Comparison of ENCODE assay signal across 21 cellular contexts in genomic region chr5:142482207-142482606, GRCh38.
A peak's percentile ranks its signal among the peaks of the same experiment; 100 is the strongest.
DNase-seq lines count a peak whose midpoint lies in the region; ATAC-seq, FAIRE-seq and TF ChIP-seq lines count a peak whose summit lies in the region.
"Had no signal": no experiment of that assay in that cellular context is flagged by ENCODE, and none has a peak within 500 bp of the region (broad histone marks: within the 10 kb centered on the region; RNA-seq: fewer than 3 reads in every experiment).

No MANE protein-coding gene starts in this region.

- H3K27me3 ChIP-seq in H1 (replicated peaks in 1 of 4; ENCODE audit: control insufficient read depth in 3 of 4, extremely low read depth in 1 of 4, insufficient read depth in 3 of 4, low read length in 3 of 4) (no peaks in the 10 kb centered on the region), liver (ENCODE audit: control insufficient read depth in 4 of 4, insufficient read depth in 4 of 4, low read length in 3 of 4) (no peaks in the 10 kb centered on the region), suprapubic skin (no peaks in the 10 kb centered on the region)
- H3K27me3 ChIP-seq: BLaER1 had no signal

- H3K36me3 ChIP-seq in H1 (ENCODE audit: control insufficient read depth in 2 of 4, insufficient read depth in 4 of 4, low read length in 3 of 4) (no peaks in the 10 kb centered on the region; a peak in 2 of 8 replicates), liver (ENCODE audit: control insufficient read depth in 4 of 4, insufficient read depth in 3 of 4, low read depth in 1 of 4, low read length in 3 of 4) (no peaks in the 10 kb centered on the region), suprapubic skin (no peaks in the 10 kb centered on the region)
- H3K36me3 ChIP-seq: BLaER1, HAP-1 had no signal

- peaks cover 9 to 11% of the 10 kb centered on the region in 2 experiments; a peak in 3 of 4 replicates for H3K9me3 ChIP-seq in H1 (ENCODE audit: insufficient read depth in 2 of 2, low read depth in 1 of 2, low read length in 1 of 2)
- peaks cover 0 to 5% (median 3%) of the 10 kb centered on the region in 4 donors for H3K9me3 ChIP-seq in liver (ENCODE audit: control insufficient read depth in 4 of 4, low read length in 3 of 4)
- peaks cover 5% of the 10 kb centered on the region for H3K9me3 ChIP-seq in suprapubic skin
- H3K9me3 ChIP-seq: HAP-1 had no signal

- H3K27me3 Mint-ChIP-seq in neural crest cell (ENCODE audit: low read depth) = no peaks in the 10 kb centered on the region
- H3K27me3 Mint-ChIP-seq in stimulated activated memory B cell treated with anti-CD40 and anti-IgM and Interleukin-4, amounts not matched to agents 10 μg/mL and 1 μg/mL and 100 μg/mL, for 72 hours = peaks cover 34% of the 10 kb centered on the region

- DNase-seq in H1 (ENCODE audit: low read depth in 1 of 2, low spot score in 2 of 2) (no peak), neural crest cell (ENCODE audit: low read depth, low spot score) (no peak), suprapubic skin (ENCODE audit: low spot score in 2 of 2) (no peak)
- DNase-seq: Caco-2; CD4-positive, CD25-positive, alpha-beta regulatory T cell; CD8-positive, alpha-beta T cell; DMS153; DND-41; HFFc6 had no signal

- no peak overlapping the region for H4K5ac ChIP-seq in H1 (ENCODE audit: insufficient read length, low read depth, low read length)

- H4K91ac ChIP-seq in H1 (replicated peaks; ENCODE audit: insufficient read length, low read length) = no peak overlapping the region

- H3K4me1 Mint-ChIP-seq in neural crest cell = peaks cover 23% of the 10 kb centered on the region
- H3K4me1 Mint-ChIP-seq in stimulated activated memory B cell treated with anti-CD40 and anti-IgM and Interleukin-4, amounts not matched to agents 10 μg/mL and 1 μg/mL and 100 μg/mL, for 72 hours = no peaks in the 10 kb centered on the region
- H3K4me1 Mint-ChIP-seq: B cell; CD4-positive, CD25-positive, alpha-beta regulatory T cell; GM23338 had no signal

- H3K27ac ChIP-seq in H1 (ENCODE audit: low read depth, low read length) = no peak overlapping the region
- H3K27ac ChIP-seq in liver (ENCODE audit: low read depth in 1 of 2, low read length in 2 of 2) = peak overlapping the region; percentile 19 to 67
- no peak overlapping the region for H3K27ac ChIP-seq in suprapubic skin
- H3K27ac ChIP-seq: BLaER1, C4-2B had no signal

- POLR2A ChIA-PET in H1 (lab: Charles Lee; ENCODE audit: partially characterized antibody) = no interaction called here

- H3K23me2 ChIP-seq in H1 (ENCODE audit: low read depth, low read length) = no peaks in the 10 kb centered on the region

- H2AFZ ChIP-seq in H1 (ENCODE audit: low read length) = no peak overlapping the region
- H2AFZ ChIP-seq: GM23338 had no signal

- H3K9ac ChIP-seq in H1 (replicated peaks in 1 of 4; ENCODE audit: extremely low read depth in 1 of 4, low read depth in 3 of 4, low read length in 3 of 4) = no peak overlapping the region
- H3K9ac ChIP-seq in liver (ENCODE audit: low read depth in 1 of 2, low read length in 2 of 2) = no peak overlapping the region
- H3K9ac ChIP-seq: BLaER1 had no signal

- TF ChIP-seq RAD21 in H1 (IDR thresholded peaks at IDR 0.05 in 1 of 2, conservative IDR thresholded peaks at IDR 0.05 in 1 of 2; ENCODE audit: low read depth in 2 of 2, low read length in 2 of 2) (no peak), liver (IDR thresholded peaks at IDR 0.05) (peak; percentile 77 to 85)

- H2AK5ac ChIP-seq in H1 (ENCODE audit: low read depth, low read length) = no peak overlapping the region

- peaks cover 19% of the 10 kb centered on the region for H3K9me3 Mint-ChIP-seq in neural crest cell
- H3K9me3 Mint-ChIP-seq in stimulated activated memory B cell treated with anti-CD40 and anti-IgM and Interleukin-4, amounts not matched to agents 10 μg/mL and 1 μg/mL and 100 μg/mL, for 72 hours = peaks cover 18% of the 10 kb centered on the region

- TF ChIP-seq EP300 in H1 (IDR thresholded peaks at IDR 0.05; ENCODE audit: borderline replicate concordance in 1 of 2, low read depth in 2 of 2, low read length in 2 of 2) = no peak
- no peak for TF ChIP-seq EP300 in suprapubic skin (IDR thresholded peaks at IDR 0.05)

- no peak overlapping the region for H3K4me3 Mint-ChIP-seq in neural crest cell
- no peak overlapping the region for H3K4me3 Mint-ChIP-seq in stimulated activated memory B cell treated with anti-CD40 and anti-IgM and Interleukin-4, amounts not matched to agents 10 μg/mL and 1 μg/mL and 100 μg/mL, for 72 hours
- H3K4me3 Mint-ChIP-seq: B cell; CD4-positive, CD25-positive, alpha-beta regulatory T cell; CD8-positive, alpha-beta T cell; GM23338; HFFc6 had no signal

- H3K27ac Mint-ChIP-seq in neural crest cell (ENCODE audit: unreplicated experiment) = peak overlapping the region; percentile 8
- no peak overlapping the region for H3K27ac Mint-ChIP-seq in stimulated activated memory B cell treated with anti-CD40 and anti-IgM and Interleukin-4, amounts not matched to agents 10 μg/mL and 1 μg/mL and 100 μg/mL, for 72 hours
- H3K27ac Mint-ChIP-seq: B cell; CD4-positive, CD25-positive, alpha-beta regulatory T cell; CD8-positive, alpha-beta T cell; GM23338; HFFc6 had no signal

- no peak overlapping the region for H3K4me2 ChIP-seq in H1 (ENCODE audit: insufficient read depth in 1 of 2, low read depth in 2 of 2, low read length in 2 of 2)
- H3K4me2 ChIP-seq: BLaER1, GM23338 had no signal

- H3K4me3 ChIP-seq in H1 (ENCODE audit: extremely low read depth in 1 of 4, insufficient read depth in 2 of 4, low read depth in 3 of 4, low read length in 4 of 4) (no peak overlapping the region), liver (ENCODE audit: low read depth in 1 of 3, low read length in 3 of 3) (no peak overlapping the region), suprapubic skin (no peak overlapping the region)
- H3K4me3 ChIP-seq: BLaER1, GM23338, HAP-1 had no signal

- no peaks in the 10 kb centered on the region for H3K79me2 ChIP-seq in H1 (ENCODE audit: control insufficient read depth in 1 of 2, insufficient read depth in 2 of 2, low read length in 2 of 2)

- no peak overlapping the region for H2BK12ac ChIP-seq in H1 (ENCODE audit: low read depth, low read length)

- no peak overlapping the region for H3K23ac ChIP-seq in H1 (ENCODE audit: insufficient read length)

- no peak overlapping the region for H3K18ac ChIP-seq in H1 (ENCODE audit: extremely low read depth, low read length)

- H2BK20ac ChIP-seq in H1 (ENCODE audit: low read length) = no peak overlapping the region

- CTCF ChIA-PET in H1 (lab: Charles Lee; ENCODE audit: partially characterized antibody) = interaction anchor here (0.6 to 1.1 kb wide), 4 partner anchors 38 to 815 kb away, joined by 3 read pairs; no protein-coding TSS in a partner anchor

- 91% methylated on average over 2 of the region's 2 CpGs; no CpG with 5 or more reads in 1 of the 2 experiments for WGBS in H1 (ENCODE audit: extremely low coverage in 1 of 2, insufficient coverage in 1 of 2, insufficient read length in 1 of 2, insufficient replicate concordance in 2 of 2, low coverage in 1 of 2, low lambda C conversion rate in 2 of 2, missing lambda C conversion rate in 1 of 2), 2 experiments
- WGBS in liver = 82% methylated on average over 2 of the region's 2 CpGs
- 85% methylated on average over 2 of the region's 2 CpGs for WGBS in suprapubic skin

- no peak overlapping the region for H2BK120ac ChIP-seq in H1 (replicated peaks; ENCODE audit: low read depth, low read length)

- H2BK15ac ChIP-seq in H1 (ENCODE audit: low read length) = 0 out of 2 replicates have a peak overlapping the region, but pooled peaks have one; percentile 49

- H3K36me3 Mint-ChIP-seq in neural crest cell (ENCODE audit: low read depth) = peaks cover 24% of the 10 kb centered on the region
- H3K36me3 Mint-ChIP-seq in stimulated activated memory B cell treated with anti-CD40 and anti-IgM and Interleukin-4, amounts not matched to agents 10 μg/mL and 1 μg/mL and 100 μg/mL, for 72 hours = no peaks in the 10 kb centered on the region
- H3K36me3 Mint-ChIP-seq: CD8-positive, alpha-beta T cell had no signal

- FAIRE-seq in H1 (lab: Jason Lieb, UNC) = no peak
- FAIRE-seq: G401.6, GM12892, GM19239, H54 had no signal

- TF ChIP-seq CTCF in H1 (IDR thresholded peaks at IDR 0.05; ENCODE audit: control extremely low read depth in 1 of 3, insufficient read depth in 1 of 3, low read depth in 1 of 3, low read length in 3 of 3) = no peak
- TF ChIP-seq CTCF in liver (IDR thresholded peaks at IDR 0.05; ENCODE audit: low read depth, low read length, missing input control) = no peak
- TF ChIP-seq CTCF in neural crest cell (conservative IDR thresholded peaks at IDR 0.05) = no peak
- no peak for TF ChIP-seq CTCF in suprapubic skin (IDR thresholded peaks at IDR 0.05)

- ATAC-seq in HG03025 (IDR thresholded peaks at IDR 0.05; ENCODE audit: low FRiP score, unreplicated experiment) = no peak
- ATAC-seq in stimulated activated memory B cell treated with anti-CD40 and anti-IgM and Interleukin-4, amounts not matched to agents 10 μg/mL and 1 μg/mL and 100 μg/mL, for 72 hours = no peak
- ATAC-seq: CD8-positive, alpha-beta T cell; GM23338 had no signal

- no peak overlapping the region for H3K56ac ChIP-seq in H1 (replicated peaks; ENCODE audit: insufficient read length, low read depth, low read length)

- H3K4me1 ChIP-seq in H1 (replicated peaks in 1 of 4; ENCODE audit: control insufficient read depth in 3 of 4, insufficient read depth in 4 of 4, low read length in 3 of 4) (no peaks in the 10 kb centered on the region), liver (ENCODE audit: control insufficient read depth in 4 of 4, insufficient read depth in 4 of 4, low read length in 3 of 4) (peaks cover 0 to 7% (median 3%) of the 10 kb centered on the region in 4 donors), suprapubic skin (no peaks in the 10 kb centered on the region)
- H3K4me1 ChIP-seq: BLaER1, Caco-2, HAP-1 had no signal

- TF ChIP-seq POLR2A in H1 (IDR thresholded peaks at IDR 0.05; ENCODE audit: control extremely low read depth in 1 of 2, low read depth in 2 of 2, low read length in 2 of 2) = no peak
- no peak for TF ChIP-seq POLR2A in suprapubic skin (IDR thresholded peaks at IDR 0.05)

- no peak overlapping the region for H2BK5ac ChIP-seq in H1 (ENCODE audit: low read depth, low read length)

- no peak overlapping the region for H3K4ac ChIP-seq in H1 (replicated peaks; ENCODE audit: insufficient read length, low read depth, low read length)

- no peaks in the 10 kb centered on the region for H4K20me1 ChIP-seq in H1 (replicated peaks in 1 of 2; ENCODE audit: control insufficient read depth in 1 of 2, insufficient read depth in 2 of 2, low read length in 2 of 2)
- H4K20me1 ChIP-seq: BLaER1 had no signal

- no peaks in the 10 kb centered on the region for H3K79me1 ChIP-seq in H1 (ENCODE audit: low read depth, low read length)

- H4K8ac ChIP-seq in H1 (ENCODE audit: extremely low read depth, insufficient read depth, low read length) = no peak overlapping the region

- no peak overlapping the region for H3K14ac ChIP-seq in H1 (ENCODE audit: insufficient read length)

TF ChIP-seq in H1, 55 proteins besides CTCF, POLR2A, EP300 and RAD21 (continues in another document):
- TF ChIP-seq NRF1 (IDR thresholded peaks at IDR 0.05; ENCODE audit: low read depth, low read length) = no peak
- TF ChIP-seq CBX5 (IDR thresholded peaks at IDR 0.05; ENCODE audit: low read depth, low read length) = no peak

Comparison
In these comparisons a context has a peak if more than half of its experiments do, and no peak if none do; other contexts are left out.
1. H3K27ac ChIP-seq: peak in liver (2 of 2); none in H1 (single experiment) and suprapubic skin (single experiment).